8 cellular contexts compared by ENCODE assay signal in the genomic region with DNA sequence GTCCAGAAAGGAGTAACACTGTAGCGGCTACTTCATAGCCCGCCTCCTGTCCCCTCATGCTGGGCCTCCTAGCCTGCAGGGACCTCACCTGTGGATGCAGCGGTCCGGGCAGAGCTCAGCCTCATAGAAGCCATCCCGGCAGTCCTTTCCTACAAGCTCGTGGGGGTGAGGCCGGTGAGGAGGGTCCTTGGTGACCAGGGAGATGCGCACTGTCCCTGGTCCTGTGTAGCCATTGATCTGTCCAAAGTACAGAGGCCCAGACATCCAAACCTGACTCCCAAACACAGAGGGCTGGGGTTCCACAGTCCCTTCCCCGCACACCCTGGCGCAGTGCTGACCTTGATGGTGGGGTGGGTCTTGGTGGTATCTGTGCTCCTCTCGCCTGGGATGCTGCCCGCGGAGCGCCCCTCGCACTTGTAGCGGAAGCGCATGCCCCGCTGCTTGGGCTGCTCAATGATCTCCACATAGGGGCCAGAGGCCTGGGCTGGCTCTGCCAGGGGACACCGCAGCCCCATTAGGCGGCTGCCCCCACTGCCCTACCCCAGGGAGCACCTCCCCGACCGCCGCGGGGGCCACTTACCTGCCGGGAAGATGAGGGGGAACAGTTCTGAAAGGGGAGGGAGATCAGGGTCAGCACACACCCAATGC.
A peak's percentile ranks its signal among the peaks of the same experiment; 100 is the strongest.
DNase-seq lines count a peak whose midpoint lies in the region; ATAC-seq and TF ChIP-seq lines count a peak whose summit lies in the region.

No MANE protein-coding gene starts in this region.

- ATAC-seq in HG02610 (IDR thresholded peaks at IDR 0.05; ENCODE audit: unreplicated experiment), result no peak
- no peak for ATAC-seq in HG02798 (IDR thresholded peaks at IDR 0.05; ENCODE audit: poor library complexity, unreplicated experiment)
- no peak for ATAC-seq in HG03460 (IDR thresholded peaks at IDR 0.05; ENCODE audit: unreplicated experiment)

- H3K9me3 ChIP-seq in WERI-Rb-1 (ENCODE audit: severe bottlenecking), result no peaks in the 10 kb centered on the region

- H3K4me1 ChIP-seq in rectal smooth muscle tissue (ENCODE audit: control insufficient read depth, insufficient read depth, low read length), result peaks cover 20% of the 10 kb centered on the region

- no peaks in the 10 kb centered on the region for H3K27me3 ChIP-seq in GM06990 (replicated peaks; ENCODE audit: control insufficient read depth, insufficient read depth, low read length)
- no peaks in the 10 kb centered on the region for H3K27me3 ChIP-seq in WERI-Rb-1 (ENCODE audit: insufficient read depth, low read depth, severe bottlenecking)
- no peaks in the 10 kb centered on the region for H3K27me3 ChIP-seq in rectal smooth muscle tissue (ENCODE audit: control insufficient read depth, insufficient read depth, low read length)

- no peak for TF ChIP-seq CTCF in GM06990 (IDR thresholded peaks at IDR 0.05; ENCODE audit: insufficient read depth, low read length, poor library complexity, severe bottlenecking)
- TF ChIP-seq CTCF in WERI-Rb-1 (IDR thresholded peaks at IDR 0.05; ENCODE audit: low read depth, low read length), result no peak
- TF ChIP-seq CTCF in fibroblast of pulmonary artery (IDR thresholded peaks at IDR 0.05; ENCODE audit: low read length, missing control alignments), result no peak

- DNase-seq in GM06990 (ENCODE audit: extremely low read depth, insufficient read length), result peak; percentile 13
- no peak for DNase-seq in WERI-Rb-1
- no peak for DNase-seq in fibroblast of pulmonary artery (ENCODE audit: low read depth)
- no peak for DNase-seq in KG1 (lab: John Stamatoyannopoulos, UW)

- H3K27ac ChIP-seq in WERI-Rb-1, result no peak overlapping the region
- H3K27ac ChIP-seq in rectal smooth muscle tissue (ENCODE audit: low read depth, low read length), result peak overlapping the region; percentile 98

- H3K4me3 ChIP-seq in GM06990 (replicated peaks; ENCODE audit: low read depth, low read length) (peak overlapping the region; percentile 74), WERI-Rb-1 (ENCODE audit: low read depth, low read length) (peak overlapping the region; percentile 91), fibroblast of pulmonary artery (replicated peaks; ENCODE audit: low read depth, low read length) (peak overlapping the region; percentile 98), rectal smooth muscle tissue (ENCODE audit: low read length) (peak overlapping the region; percentile 95)

- H3K36me3 ChIP-seq in GM06990 (ENCODE audit: control insufficient read depth, insufficient read depth, low read length) (peaks cover 34% of the 10 kb centered on the region), WERI-Rb-1 (peaks cover 47% of the 10 kb centered on the region), rectal smooth muscle tissue (ENCODE audit: control insufficient read depth, insufficient read depth, low read length) (peaks cover 40% of the 10 kb centered on the region)

- H3K9ac ChIP-seq in rectal smooth muscle tissue (ENCODE audit: low read length), result peak overlapping the region; percentile 96
